In the genomic region with DNA sequence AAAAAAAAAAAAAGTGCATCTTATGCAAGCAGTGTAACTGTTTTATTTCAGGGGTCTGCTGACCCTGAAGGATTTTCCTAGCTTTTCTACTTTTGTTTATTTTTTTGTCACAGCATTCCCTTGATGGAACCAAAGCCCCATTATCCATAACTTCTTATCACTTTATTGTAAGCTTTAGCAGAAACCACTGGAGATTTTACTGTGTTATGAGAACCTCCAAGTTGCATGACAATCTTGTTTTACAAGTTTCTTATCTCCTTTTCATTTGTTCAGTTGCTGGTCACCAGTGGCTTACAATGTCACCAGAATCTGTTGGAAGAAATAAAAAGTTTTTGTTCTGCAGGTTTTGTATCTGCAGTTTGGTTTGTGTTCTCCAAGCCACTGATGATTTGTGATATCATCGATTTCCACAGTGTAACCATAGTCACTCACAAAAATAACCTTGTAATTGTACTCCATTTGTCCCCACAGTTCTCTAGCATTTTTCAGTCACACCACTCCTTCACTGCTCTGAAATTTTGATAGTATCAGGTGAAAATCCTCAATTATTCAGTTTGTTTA, we compare ENCODE assay signal across 24 cellular contexts.
A peak's percentile ranks its signal among the peaks of the same experiment; 100 is the strongest.
DNase-seq lines count a peak whose midpoint lies in the region; ATAC-seq and TF ChIP-seq lines count a peak whose summit lies in the region.
"Had no signal": no experiment of that assay in that cellular context is flagged by ENCODE, and none has a peak within 500 bp of the region (broad histone marks: within the 10 kb centered on the region; RNA-seq: fewer than 3 reads in every experiment).

No MANE protein-coding gene starts in this region.

- no peaks in the 10 kb centered on the region for H3K9me3 ChIP-seq in OCI-LY3 (ENCODE audit: insufficient read depth, low read length)
- no peaks in the 10 kb centered on the region for H3K9me3 ChIP-seq in neuronal stem cell (replicated peaks in 1 of 2; ENCODE audit: control insufficient read depth in 2 of 2, insufficient read depth in 1 of 2, low read depth in 1 of 2, low read length in 2 of 2)
- H3K9me3 ChIP-seq in adrenal gland (replicated peaks in 1 of 3), result no peaks in the 10 kb centered on the region
- H3K9me3 ChIP-seq: BLaER1 had no signal

- H3K4me3 ChIP-seq in OCI-LY3 (ENCODE audit: low read length) (no peak overlapping the region), neuronal stem cell (ENCODE audit: low read length in 2 of 2) (no peak overlapping the region), adrenal gland (no peak overlapping the region)
- H3K4me3 ChIP-seq: BLaER1, K562 had no signal

- H2BK15ac ChIP-seq in neuronal stem cell (ENCODE audit: low read length), result no peak overlapping the region

- H3K27ac ChIP-seq in OCI-LY3 (ENCODE audit: low read length), result no peak overlapping the region
- no peak overlapping the region for H3K27ac ChIP-seq in neuronal stem cell (replicated peaks; ENCODE audit: low read length)
- no peak overlapping the region for H3K27ac ChIP-seq in adrenal gland
- H3K27ac ChIP-seq: BLaER1 had no signal

- no peak for TF ChIP-seq POLR2A in adrenal gland (IDR thresholded peaks at IDR 0.05)

- H3K14ac ChIP-seq in neuronal stem cell (ENCODE audit: low read length), result no peak overlapping the region

- WGBS in neuronal stem cell (ENCODE audit: extremely low coverage in 2 of 2, insufficient read length in 2 of 2, insufficient replicate concordance in 1 of 2), 2 donors, result no CpG with 5 or more reads among the region's 1 CpG
- 56 to 65% (median 62%) methylated on average over 1 of the region's 1 CpG for WGBS in adrenal gland, 4 donors

- H3K4ac ChIP-seq in neuronal stem cell (ENCODE audit: low read length), result no peak overlapping the region

- no peak overlapping the region for H2AK5ac ChIP-seq in neuronal stem cell (ENCODE audit: low read depth, low read length)

- DNase-seq in left colon (no peak), neuronal stem cell (ENCODE audit: low spot score) (no peak), SW 1271 (lab: John Stamatoyannopoulos, UW) (no peak), SIG-M5 (lab: John Stamatoyannopoulos, UW) (no peak), adrenal gland (no peak)
- DNase-seq: CD4-positive, alpha-beta T cell; COR-L47; DMS 273 treated with DMSO at 0.1 percent for 48 hours; DND-41; GOT3; HFFc6; MM.1S; NCI-H1092; NCI-H1436; NCI-H187 treated with DMSO at 0.1 percent for 48 hours; NCI-H2107; NCI-H446 treated with DMSO at 0.1 percent for 48 hours; NCI-H748 treated with DMSO at 0.1 percent for 48 hours had no signal

- no peaks in the 10 kb centered on the region for H3K27me3 ChIP-seq in OCI-LY3 (ENCODE audit: low read depth, low read length)
- no peaks in the 10 kb centered on the region for H3K27me3 ChIP-seq in neuronal stem cell (ENCODE audit: control insufficient read depth in 3 of 3, insufficient read depth in 3 of 3, low read depth in 1 of 3, low read length in 3 of 3)
- no peaks in the 10 kb centered on the region for H3K27me3 ChIP-seq in adrenal gland
- H3K27me3 ChIP-seq: BLaER1 had no signal

- H3K18ac ChIP-seq in neuronal stem cell (ENCODE audit: low read length), result no peak overlapping the region

- peaks cover 12% of the 10 kb centered on the region for H3K4me1 ChIP-seq in OCI-LY3 (ENCODE audit: low read length)
- H3K4me1 ChIP-seq in neuronal stem cell (ENCODE audit: control insufficient read depth in 2 of 2, insufficient read depth in 1 of 2, low read depth in 1 of 2, low read length in 2 of 2), result no peaks in the 10 kb centered on the region
- H3K4me1 ChIP-seq in adrenal gland (replicated peaks in 1 of 2), result peaks cover 0 to 9% of the 10 kb centered on the region in 2 donors
- H3K4me1 ChIP-seq: BLaER1 had no signal

- H3K36me3 ChIP-seq in OCI-LY3 (replicated peaks; ENCODE audit: low read depth, low read length) (no peaks in the 10 kb centered on the region), neuronal stem cell (replicated peaks in 1 of 2; ENCODE audit: control insufficient read depth in 2 of 2, insufficient read depth in 2 of 2, low read length in 2 of 2) (no peaks in the 10 kb centered on the region), adrenal gland (replicated peaks in 1 of 2) (no peaks in the 10 kb centered on the region)
- H3K36me3 ChIP-seq: BLaER1 had no signal

- H2AFZ ChIP-seq in OCI-LY3 (ENCODE audit: low read depth, low read length), result 0 out of 2 replicates have a peak overlapping the region, but pooled peaks have one; percentile 8
- H2AFZ ChIP-seq in neuronal stem cell (ENCODE audit: low read length), result peak overlapping the region; percentile 4

- H3K23ac ChIP-seq in neuronal stem cell (ENCODE audit: low read depth, low read length, poor library complexity), result no peak overlapping the region

- TF ChIP-seq CTCF in OCI-LY3 (IDR thresholded peaks at IDR 0.05; ENCODE audit: low read depth, low read length), result no peak
- TF ChIP-seq CTCF in adrenal gland (IDR thresholded peaks at IDR 0.05), result no peak

- H4K20me1 ChIP-seq in OCI-LY3 (ENCODE audit: insufficient read depth, low read length), result no peaks in the 10 kb centered on the region
- H4K20me1 ChIP-seq: BLaER1 had no signal

- no peak overlapping the region for H2BK12ac ChIP-seq in neuronal stem cell (ENCODE audit: low read length)

- peak; percentile 74 for ATAC-seq in left colon
- ATAC-seq in GM18907 (IDR thresholded peaks at IDR 0.05; ENCODE audit: unreplicated experiment), result no peak
- ATAC-seq: K562, Panc1, SK-N-SH treated with all-trans-retinoic acid at 6 μM for 48 hours had no signal

- no peaks in the 10 kb centered on the region for H3K79me1 ChIP-seq in neuronal stem cell (ENCODE audit: low read depth, low read length)

- H4K8ac ChIP-seq in neuronal stem cell (ENCODE audit: low read depth, low read length), result no peak overlapping the region

- no peak overlapping the region for H4K91ac ChIP-seq in neuronal stem cell (ENCODE audit: low read depth, low read length, poor library complexity)

- no peaks in the 10 kb centered on the region for H3K79me2 ChIP-seq in OCI-LY3 (ENCODE audit: low read length)

- intact Hi-C loops in left colon (cut with DNase I, micrococcal nuclease), result no loop called here
- intact Hi-C loops in adrenal gland (cut with DNase I), result no loop called here

- H2BK120ac ChIP-seq in neuronal stem cell (ENCODE audit: low read depth, low read length), result no peak overlapping the region

- no peak overlapping the region for H2BK5ac ChIP-seq in neuronal stem cell (ENCODE audit: low read length)

- H3K4me2 ChIP-seq in OCI-LY3 (ENCODE audit: low read length), result no peak overlapping the region
- no peak overlapping the region for H3K4me2 ChIP-seq in neuronal stem cell (ENCODE audit: insufficient read depth, low read length, poor library complexity, severe bottlenecking)
- H3K4me2 ChIP-seq: BLaER1 had no signal

- H3K9ac ChIP-seq in OCI-LY3 (ENCODE audit: low read length), result no peak overlapping the region
- H3K9ac ChIP-seq in neuronal stem cell (ENCODE audit: low read depth, low read length, poor library complexity), result no peak overlapping the region
- H3K9ac ChIP-seq: BLaER1 had no signal
